ENCODE assay signal across 8 cellular contexts in genomic region chr16:85659805-85660511, GRCh38. TPM values are rescaled to one million over a fixed set of nuclear protein-coding genes. Genes with fewer than 3 reads are reported as not detected.
DNase-seq lines count a peak whose midpoint lies in the region; ATAC-seq and TF ChIP-seq lines count a peak whose summit lies in the region.

No MANE protein-coding gene starts in this region.

- H3K27ac ChIP-seq in coronary artery (no peak overlapping the region), right lobe of liver (no peak overlapping the region)

- no peaks in the 10 kb centered on the region for H3K4me1 ChIP-seq in right lobe of liver

- TF ChIP-seq CTCF in coronary artery (IDR thresholded peaks at IDR 0.05) (peak; percentile 67), right lobe of liver (IDR thresholded peaks at IDR 0.05) (peak; percentile 74 to 93 (median 88))

- 88% methylated on average over 5 of the region's 12 CpGs for WGBS in right lobe of liver (ENCODE audit: insufficient coverage, low coverage, low lambda C conversion rate, missing lambda C conversion rate)

- ATAC-seq in right lobe of liver: peak; percentile 73 to 84 (median 75)
- no peak for ATAC-seq in HG03135 (IDR thresholded peaks at IDR 0.05; ENCODE audit: unreplicated experiment)

- H3K4me3 Mint-ChIP-seq in activated CD4-positive, alpha-beta T cell treated with anti-CD3 and anti-CD28 coated beads, Interleukin-2, amount 10 ng/mL, durations not matched to agents 24 days and 14 days: no peak overlapping the region

- peaks cover 3% of the 10 kb centered on the region for H3K4me1 Mint-ChIP-seq in activated CD4-positive, alpha-beta T cell treated with anti-CD3 and anti-CD28 coated beads, Interleukin-2, amount 10 ng/mL, durations not matched to agents 24 days and 14 days

- H3K4me3 ChIP-seq in coronary artery: no peak overlapping the region
- H3K4me3 ChIP-seq in right lobe of liver: no peak overlapping the region

- H3K9me3 ChIP-seq in right lobe of liver: no peaks in the 10 kb centered on the region

- H3K27me3 Mint-ChIP-seq in activated CD4-positive, alpha-beta T cell treated with anti-CD3 and anti-CD28 coated beads, Interleukin-2, amount 10 ng/mL, durations not matched to agents 24 days and 14 days: no peaks in the 10 kb centered on the region

- peaks cover 23% of the 10 kb centered on the region for H3K36me3 Mint-ChIP-seq in activated CD4-positive, alpha-beta T cell treated with anti-CD3 and anti-CD28 coated beads, Interleukin-2, amount 10 ng/mL, durations not matched to agents 24 days and 14 days (ENCODE audit: low read depth)

- H3K36me3 ChIP-seq in right lobe of liver: peaks cover 7 to 91% (median 43%) of the 10 kb centered on the region in 4 donors

- no peaks in the 10 kb centered on the region for H3K9me3 Mint-ChIP-seq in activated CD4-positive, alpha-beta T cell treated with anti-CD3 and anti-CD28 coated beads, Interleukin-2, amount 10 ng/mL, durations not matched to agents 24 days and 14 days

- intact Hi-C loops in activated CD4-positive, alpha-beta T cell treated with anti-CD3 and anti-CD28 coated beads, Interleukin-2, amount 10 ng/mL, durations not matched to agents 24 days and 14 days (cut with micrococcal nuclease): loop anchor here (1.0 kb wide), 1 partner anchor 58 kb away; no protein-coding TSS in a partner anchor
- intact Hi-C loops in right lobe of liver (cut with DNase I): loop anchor here (5.0 to 10.0 kb wide), 2 partner anchors 55 to 57 kb away; no protein-coding TSS in a partner anchor

- peak overlapping the region; percentile 41 for H3K27ac Mint-ChIP-seq in activated CD4-positive, alpha-beta T cell treated with anti-CD3 and anti-CD28 coated beads, Interleukin-2, amount 10 ng/mL, durations not matched to agents 24 days and 14 days

- no peak for TF ChIP-seq POLR2A in right lobe of liver (IDR thresholded peaks at IDR 0.05)

- DNase-seq in NCI-H1105 treated with DMSO at 0.1 percent for 48 hours (lab: John Stamatoyannopoulos, UW): peak; percentile 6
- DNase-seq in NCI-H1105 (lab: John Stamatoyannopoulos, UW): no peak
- DNase-seq in NCI-H1092 (lab: John Stamatoyannopoulos, UW): peak; percentile 44
- peak; percentile 88 for DNase-seq in activated CD4-positive, alpha-beta T cell treated with anti-CD3 and anti-CD28 coated beads, Interleukin-2, amount 10 ng/mL, durations not matched to agents 24 days and 14 days
- no peak for DNase-seq in coronary artery (ENCODE audit: low spot score)
- DNase-seq in right lobe of liver: peak; percentile 54 to 67 (median 65)
- peak; percentile 34 for DNase-seq in stimulated activated CD8-positive, alpha-beta memory T cell treated with anti-CD3 and anti-CD28 coated beads, Interleukin-15, amount 100 ng/mL, for 1 hour (ENCODE audit: low read depth)

- H3K27me3 ChIP-seq in right lobe of liver: no peaks in the 10 kb centered on the region

RNA-seq across cellular contexts. Expression of gene GINS2, which starts 28.8 kb away (rescaled TPM):
- total RNA-seq in activated CD4-positive, alpha-beta T cell treated with anti-CD3 and anti-CD28 coated beads, Interleukin-2, amount 10 ng/mL, durations not matched to agents 24 days and 14 days: 87.4 and 93.0 TPM in 2 replicates
- total RNA-seq in right lobe of liver: 1 to 10 TPM in 4 of 6 experiments, under 1 TPM in 2; 0.49 to 4.7 (median 1.3) TPM

RNA-seq across cellular contexts. Expression of gene GSE1, which starts 46.8 kb away (rescaled TPM):
- 34.1 and 37.5 TPM in 2 replicates for total RNA-seq in activated CD4-positive, alpha-beta T cell treated with anti-CD3 and anti-CD28 coated beads, Interleukin-2, amount 10 ng/mL, durations not matched to agents 24 days and 14 days
- 10 to 100 TPM; 30.0 to 48.0 (median 38.8) TPM for total RNA-seq in right lobe of liver

Comparison
In these comparisons a context has a peak if more than half of its experiments do, and no peak if none do; other contexts are left out.
1. DNase-seq: peak in NCI-H1105 treated with DMSO at 0.1 percent for 48 hours (single experiment), NCI-H1092 (single experiment), activated CD4-positive, alpha-beta T cell treated with anti-CD3 and anti-CD28 coated beads, Interleukin-2, amount 10 ng/mL, durations not matched to agents 24 days and 14 days (single experiment), right lobe of liver (3 of 3) and stimulated activated CD8-positive, alpha-beta memory T cell treated with anti-CD3 and anti-CD28 coated beads, Interleukin-15, amount 100 ng/mL, for 1 hour (single experiment); none in NCI-H1105 (single experiment) and coronary artery (single experiment).
2. RNA of gene GINS2, which starts 28.8 kb away (total RNA-seq): 87.4 to 93.0 TPM in activated CD4-positive, alpha-beta T cell treated with anti-CD3 and anti-CD28 coated beads, Interleukin-2, amount 10 ng/mL, durations not matched to agents 24 days and 14 days; 0.49 to 4.7 TPM in right lobe of liver; every median in the first group is over 10 times any median in the second.